13 cellular contexts compared by ENCODE assay signal in genomic region chr6:148816117-148816516, GRCh38.
DNase-seq lines count a peak whose midpoint lies in the region; ATAC-seq and TF ChIP-seq lines count a peak whose summit lies in the region.
"Had no signal": no experiment of that assay in that cellular context is flagged by ENCODE, and none has a peak within 500 bp of the region (broad histone marks: within the 10 kb centered on the region; RNA-seq: fewer than 3 reads in every experiment).

No MANE protein-coding gene starts in this region.

- CTCF ChIA-PET in WTC11 (lab: Charles Lee) = interaction anchor here (3.0 kb wide), 1 partner anchor 238 kb away, joined by 7 read pairs; no protein-coding TSS in a partner anchor

- ATAC-seq in natural killer cell treated with Interleukin-12 subunit alpha and Interleukin-12 subunit beta and Interleukin-15 and Interleukin-18, amount 100 ng/mL, for 72 hours = peak; percentile 43 to 61
- ATAC-seq in natural killer cell = no peak
- ATAC-seq in WTC11 = no peak
- ATAC-seq in memory B cell (ENCODE audit: low read depth) = no peak
- ATAC-seq in HG02571 (IDR thresholded peaks at IDR 0.05; ENCODE audit: unreplicated experiment) = no peak

- H3K4me1 Mint-ChIP-seq in natural killer cell treated with Interleukin-12 subunit alpha and Interleukin-12 subunit beta and Interleukin-15 and Interleukin-18, amount 100 ng/mL, for 72 hours (ENCODE audit: low read depth in 2 of 2) = peaks cover 16 to 21% of the 10 kb centered on the region in 2 donors
- H3K4me1 Mint-ChIP-seq in natural killer cell (peaks cover 27 to 47% of the 10 kb centered on the region in 2 donors), WTC11 (peaks cover 59% of the 10 kb centered on the region), memory B cell (peaks cover 19% of the 10 kb centered on the region)

- H3K36me3 Mint-ChIP-seq in natural killer cell treated with Interleukin-12 subunit alpha and Interleukin-12 subunit beta and Interleukin-15 and Interleukin-18, amount 100 ng/mL, for 72 hours = no peaks in the 10 kb centered on the region
- no peaks in the 10 kb centered on the region for H3K36me3 Mint-ChIP-seq in natural killer cell
- peaks cover 35% of the 10 kb centered on the region for H3K36me3 Mint-ChIP-seq in WTC11
- H3K36me3 Mint-ChIP-seq in memory B cell = peaks cover 14% of the 10 kb centered on the region

- TF ChIP-seq CTCF in natural killer cell (IDR thresholded peaks at IDR 0.05) (no peak), WTC11 (IDR thresholded peaks at IDR 0.05) (no peak)

- DNase-seq in natural killer cell treated with Interleukin-12 subunit alpha and Interleukin-12 subunit beta and Interleukin-15 and Interleukin-18, amount 100 ng/mL, for 72 hours (ENCODE audit: low spot score) = no peak
- DNase-seq in natural killer cell (no peak), WTC11 (ENCODE audit: low spot score) (no peak), memory B cell (ENCODE audit: low spot score in 2 of 2) (no peak), NCI-H1092 treated with DMSO at 0.1 percent for 48 hours (lab: John Stamatoyannopoulos, UW) (no peak)
- no peak for DNase-seq in activated CD8-positive, alpha-beta memory T cell treated with anti-CD3 and anti-CD28 coated beads for 24 hours
- DNase-seq: 8988T; AML-193; Calu3; CD4-positive, alpha-beta T cell; DMS 273 treated with DMSO at 0.1 percent for 48 hours; Kasumi-1 had no signal

- H3K27me3 Mint-ChIP-seq in natural killer cell treated with Interleukin-12 subunit alpha and Interleukin-12 subunit beta and Interleukin-15 and Interleukin-18, amount 100 ng/mL, for 72 hours = no peaks in the 10 kb centered on the region
- H3K27me3 Mint-ChIP-seq in natural killer cell (ENCODE audit: low read depth in 2 of 2) = no peaks in the 10 kb centered on the region
- peaks cover 4% of the 10 kb centered on the region; the same call in 1 of the 2 replicates for H3K27me3 Mint-ChIP-seq in WTC11 (ENCODE audit: low read depth)
- H3K27me3 Mint-ChIP-seq in memory B cell = no peaks in the 10 kb centered on the region
- H3K27me3 Mint-ChIP-seq: CD4-positive, alpha-beta T cell had no signal

- POLR2A ChIA-PET in WTC11 (lab: Charles Lee) = no interaction called here

- peak overlapping the region in 1 of 2 donors; percentile 20 for H3K27ac Mint-ChIP-seq in natural killer cell treated with Interleukin-12 subunit alpha and Interleukin-12 subunit beta and Interleukin-15 and Interleukin-18, amount 100 ng/mL, for 72 hours
- no peak overlapping the region for H3K27ac Mint-ChIP-seq in natural killer cell
- peak overlapping the region; percentile 7; the same call in 1 of the 2 replicates for H3K27ac Mint-ChIP-seq in WTC11
- peak overlapping the region; percentile 45 for H3K27ac Mint-ChIP-seq in memory B cell
- H3K27ac Mint-ChIP-seq: CD4-positive, alpha-beta T cell had no signal

- H3K9me3 Mint-ChIP-seq in natural killer cell treated with Interleukin-12 subunit alpha and Interleukin-12 subunit beta and Interleukin-15 and Interleukin-18, amount 100 ng/mL, for 72 hours = peaks cover 3% of the 10 kb centered on the region
- peaks cover 0 to 3% of the 10 kb centered on the region in 2 donors for H3K9me3 Mint-ChIP-seq in natural killer cell
- H3K9me3 Mint-ChIP-seq in WTC11 = peaks cover 31% of the 10 kb centered on the region
- peaks cover 5% of the 10 kb centered on the region for H3K9me3 Mint-ChIP-seq in memory B cell
- H3K9me3 Mint-ChIP-seq: CD4-positive, alpha-beta T cell had no signal

- no peak overlapping the region for H3K4me3 Mint-ChIP-seq in natural killer cell treated with Interleukin-12 subunit alpha and Interleukin-12 subunit beta and Interleukin-15 and Interleukin-18, amount 100 ng/mL, for 72 hours
- no peak overlapping the region for H3K4me3 Mint-ChIP-seq in natural killer cell
- H3K4me3 Mint-ChIP-seq in WTC11 = no peak overlapping the region
- no peak overlapping the region for H3K4me3 Mint-ChIP-seq in memory B cell
- H3K4me3 Mint-ChIP-seq: CD4-positive, alpha-beta T cell had no signal

- intact Hi-C loops in natural killer cell (cut with micrococcal nuclease) = no loop called here

TF ChIP-seq in WTC11, 78 proteins besides CTCF, POLR2A, EP300 and RAD21:
- no peak for TF ChIP-seq E2F5 (CRISPR knock-in tag; IDR thresholded peaks at IDR 0.05)
- TF ChIP-seq, protein P1, sequence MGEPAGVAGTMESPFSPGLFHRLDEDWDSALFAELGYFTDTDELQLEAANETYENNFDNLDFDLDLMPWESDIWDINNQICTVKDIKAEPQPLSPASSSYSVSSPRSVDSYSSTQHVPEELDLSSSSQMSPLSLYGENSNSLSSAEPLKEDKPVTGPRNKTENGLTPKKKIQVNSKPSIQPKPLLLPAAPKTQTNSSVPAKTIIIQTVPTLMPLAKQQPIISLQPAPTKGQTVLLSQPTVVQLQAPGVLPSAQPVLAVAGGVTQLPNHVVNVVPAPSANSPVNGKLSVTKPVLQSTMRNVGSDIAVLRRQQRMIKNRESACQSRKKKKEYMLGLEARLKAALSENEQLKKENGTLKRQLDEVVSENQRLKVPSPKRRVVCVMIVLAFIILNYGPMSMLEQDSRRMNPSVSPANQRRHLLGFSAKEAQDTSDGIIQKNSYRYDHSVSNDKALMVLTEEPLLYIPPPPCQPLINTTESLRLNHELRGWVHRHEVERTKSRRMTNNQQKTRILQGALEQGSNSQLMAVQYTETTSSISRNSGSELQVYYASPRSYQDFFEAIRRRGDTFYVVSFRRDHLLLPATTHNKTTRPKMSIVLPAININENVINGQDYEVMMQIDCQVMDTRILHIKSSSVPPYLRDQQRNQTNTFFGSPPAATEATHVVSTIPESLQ (CRISPR knock-in tag; IDR thresholded peaks at IDR 0.05) = no peak

Comparison
In these comparisons a context has a peak if more than half of its experiments do, and no peak if none do; other contexts are left out.
1. ATAC-seq: peak in natural killer cell treated with Interleukin-12 subunit alpha and Interleukin-12 subunit beta and Interleukin-15 and Interleukin-18, amount 100 ng/mL, for 72 hours (2 of 2); none in natural killer cell (0 of 3), WTC11 (single experiment), memory B cell (single experiment) and HG02571 (single experiment).
2. H3K27ac Mint-ChIP-seq: peak in WTC11 (single experiment) and memory B cell (single experiment); none in natural killer cell (0 of 2).